In the genomic region with DNA sequence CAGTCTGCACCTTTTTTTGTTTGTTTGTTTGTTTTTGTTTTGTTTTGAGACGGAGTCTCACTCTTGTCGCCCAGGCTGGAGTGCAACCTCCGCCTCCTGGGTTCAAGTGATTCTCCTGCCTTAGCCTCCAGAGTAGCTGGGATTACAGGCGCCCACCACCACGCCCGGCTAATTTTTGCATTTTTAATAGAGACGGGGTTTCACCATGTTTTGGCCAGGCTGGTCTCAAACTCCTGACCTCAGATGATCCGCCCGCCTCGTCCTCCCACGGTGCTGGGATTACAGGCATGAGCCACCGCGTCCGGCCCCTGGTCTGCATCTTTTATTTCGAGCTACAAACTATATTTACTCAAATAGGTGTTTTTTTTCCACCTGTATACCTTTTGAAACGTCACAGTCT, we compare ENCODE assay signal across 8 cellular contexts. TPM values are rescaled to one million over a fixed set of nuclear protein-coding genes. Genes with fewer than 3 reads are reported as not detected.
DNase-seq lines count a peak whose midpoint lies in the region; ATAC-seq and TF ChIP-seq lines count a peak whose summit lies in the region.
"Not testable (repeated sequence)": the region's sequence is repeated elsewhere in the genome, so short reads cannot be mapped to it uniquely, and the experiment has no call there.
"Had no signal": no experiment of that assay in that cellular context is flagged by ENCODE, and none has a peak within 500 bp of the region (broad histone marks: within the 10 kb centered on the region; RNA-seq: fewer than 3 reads in every experiment).

No MANE protein-coding gene starts in this region.

- H3K9ac ChIP-seq in ES-I3 (ENCODE audit: low read depth, low read length): peak overlapping the region; percentile 89
- H3K9ac ChIP-seq in mammary epithelial cell (ENCODE audit: insufficient read depth, low read length): peak overlapping the region; percentile 89
- peak overlapping the region; percentile 93 for H3K9ac ChIP-seq in skeletal muscle satellite cell (ENCODE audit: low read depth, low read length)

- peaks cover 40% of the 10 kb centered on the region for H3K4me1 Mint-ChIP-seq in activated CD4-positive, alpha-beta T cell treated with anti-CD3 and anti-CD28 coated beads, Interleukin-2, amount 10 ng/mL, durations not matched to agents 7 days and 5 days
- H3K4me1 Mint-ChIP-seq in glutamatergic neuron (ENCODE audit: low read depth, unreplicated experiment): not testable (repeated sequence)

- in situ Hi-C loops in mammary epithelial cell (cut with MboI; ENCODE audit: low sequenced_read_pairs in 2 of 2): loop anchor here in 1 of 2 donors (25.0 kb wide), 1 partner anchor 283 kb away; the partner anchor contains the start of gene SLC30A5

- intact Hi-C loops in mammary epithelial cell (cut with micrococcal nuclease); mucosa of descending colon (cut with DNase I, micrococcal nuclease): not testable (repeated sequence)

- H3K36me3 Mint-ChIP-seq in activated CD4-positive, alpha-beta T cell treated with anti-CD3 and anti-CD28 coated beads, Interleukin-2, amount 10 ng/mL, durations not matched to agents 7 days and 5 days (ENCODE audit: low read depth): peaks cover 17% of the 10 kb centered on the region
- not testable (repeated sequence) for H3K36me3 Mint-ChIP-seq in glutamatergic neuron (ENCODE audit: unreplicated experiment)

- not testable (repeated sequence) for BruUV-seq in mammary epithelial cell (replicated peaks; lab: Mats Ljungman, UMichigan)

- not testable (repeated sequence) for H3K27me3 ChIP-seq in mammary epithelial cell (ENCODE audit: insufficient read depth, low read length); skeletal muscle satellite cell (ENCODE audit: control insufficient read depth, insufficient read depth, low read length)

- H3K4me3 Mint-ChIP-seq in activated CD4-positive, alpha-beta T cell treated with anti-CD3 and anti-CD28 coated beads, Interleukin-2, amount 10 ng/mL, durations not matched to agents 7 days and 5 days: peak overlapping the region; percentile 95
- peak overlapping the region; percentile 95 for H3K4me3 Mint-ChIP-seq in glutamatergic neuron (ENCODE audit: unreplicated experiment)

- H3K4me2 ChIP-seq in mammary epithelial cell (ENCODE audit: insufficient read depth, low read depth, low read length): peak overlapping the region; percentile 94
- H3K4me2 ChIP-seq in skeletal muscle satellite cell (ENCODE audit: low read length): peak overlapping the region; percentile 83

- H4K20me1 ChIP-seq in mammary epithelial cell (ENCODE audit: insufficient read depth, low read length): not testable (repeated sequence)

- ATAC-seq in mucosa of descending colon: not testable (repeated sequence)

- not testable (repeated sequence) for H3K9me3 Mint-ChIP-seq in activated CD4-positive, alpha-beta T cell treated with anti-CD3 and anti-CD28 coated beads, Interleukin-2, amount 10 ng/mL, durations not matched to agents 7 days and 5 days; glutamatergic neuron (ENCODE audit: unreplicated experiment)

- peak overlapping the region; percentile 99 for H2AFZ ChIP-seq in mammary epithelial cell (ENCODE audit: low read depth, low read length)

- H3K4me1 ChIP-seq in ES-I3 (ENCODE audit: insufficient read depth, low read length); mammary epithelial cell (ENCODE audit: insufficient read depth, low read length): not testable (repeated sequence)
- H3K4me1 ChIP-seq in mucosa of descending colon (ENCODE audit: low read depth) (peaks cover 31% of the 10 kb centered on the region), skeletal muscle satellite cell (ENCODE audit: control insufficient read depth, insufficient read depth, low read length) (peaks cover 18% of the 10 kb centered on the region)

- not testable (repeated sequence) for H3K36me3 ChIP-seq in ES-I3 (ENCODE audit: insufficient read depth, low read length); mucosa of descending colon (ENCODE audit: low read depth)
- H3K36me3 ChIP-seq in mammary epithelial cell (ENCODE audit: insufficient read depth, low read length) (peaks cover 16% of the 10 kb centered on the region), skeletal muscle satellite cell (ENCODE audit: insufficient read depth, low read length) (peaks cover 24% of the 10 kb centered on the region)

- H3K9me3 ChIP-seq in ES-I3 (ENCODE audit: control insufficient read depth, insufficient read depth, low read length); mammary epithelial cell (replicated peaks; ENCODE audit: insufficient read depth, low read length); mucosa of descending colon; skeletal muscle satellite cell (replicated peaks; ENCODE audit: low read length): not testable (repeated sequence)

- peak overlapping the region; percentile 89 to 100 (median 99) for H3K4me3 ChIP-seq in mammary epithelial cell (replicated peaks in 1 of 3; ENCODE audit: insufficient read depth in 1 of 3, low read depth in 2 of 3, low read length in 3 of 3)
- peak overlapping the region; percentile 66 for H3K4me3 ChIP-seq in mucosa of descending colon
- peak overlapping the region; percentile 79 for H3K4me3 ChIP-seq in skeletal muscle satellite cell (ENCODE audit: low read length)

- dilution Hi-C loops in mammary epithelial cell (cut with HindIII; ENCODE audit: low sequenced_read_pairs): not testable (repeated sequence)

- peak; percentile 20 for DNase-seq in NCI-H69 (lab: John Stamatoyannopoulos, UW)
- DNase-seq in activated CD4-positive, alpha-beta T cell treated with anti-CD3 and anti-CD28 coated beads, Interleukin-2, amount 10 ng/mL, durations not matched to agents 7 days and 5 days; mammary epithelial cell; glutamatergic neuron: not testable (repeated sequence)
- peak in 2 of 3 donors; percentile 9 to 42 for DNase-seq in mucosa of descending colon

- TF ChIP-seq CTCF in mammary epithelial cell (conservative IDR thresholded peaks at IDR 0.05 in 1 of 2, IDR thresholded peaks at IDR 0.05 in 1 of 2; ENCODE audit: extremely low read depth in 1 of 2, insufficient read depth in 1 of 2, low read depth in 1 of 2, low read length in 2 of 2); glutamatergic neuron (IDR thresholded peaks at IDR 0.05; ENCODE audit: partially characterized antibody, unreplicated experiment); mucosa of descending colon (IDR thresholded peaks at IDR 0.05): not testable (repeated sequence)

- H3K27ac Mint-ChIP-seq in activated CD4-positive, alpha-beta T cell treated with anti-CD3 and anti-CD28 coated beads, Interleukin-2, amount 10 ng/mL, durations not matched to agents 7 days and 5 days: peak overlapping the region; percentile 99
- H3K27ac Mint-ChIP-seq in glutamatergic neuron (ENCODE audit: unreplicated experiment): peak overlapping the region; percentile 93

- H3K27me3 Mint-ChIP-seq in activated CD4-positive, alpha-beta T cell treated with anti-CD3 and anti-CD28 coated beads, Interleukin-2, amount 10 ng/mL, durations not matched to agents 7 days and 5 days; glutamatergic neuron (ENCODE audit: unreplicated experiment): not testable (repeated sequence)

- peak overlapping the region; percentile 91 for H3K27ac ChIP-seq in mammary epithelial cell (ENCODE audit: insufficient read depth, low read depth, low read length)

- 2% methylated on average over 16 of the region's 16 CpGs for WGBS in mammary epithelial cell (ENCODE audit: low coverage, missing lambda C conversion rate)

- POLR2A ChIA-PET in activated CD4-positive, alpha-beta T cell treated with anti-CD3 and anti-CD28 coated beads, Interleukin-2, amount 10 ng/mL, durations not matched to agents 7 days and 5 days (lab: Charles Lee): not testable (repeated sequence)

- CTCF ChIA-PET in activated CD4-positive, alpha-beta T cell treated with anti-CD3 and anti-CD28 coated beads, Interleukin-2, amount 10 ng/mL, durations not matched to agents 7 days and 5 days (lab: Charles Lee): interaction anchor here (0.6 to 1.4 kb wide), 3 partner anchors 9 to 277 kb away, joined by 3 to 4 read pairs (median 4); partner anchors contain the start of gene SLC30A5
- CTCF ChIA-PET in mammary epithelial cell (lab: Charles Lee; ENCODE audit: low non-redundant PET): not testable (repeated sequence)

- peaks cover 65% of the 10 kb centered on the region for H3K79me2 ChIP-seq in mammary epithelial cell (ENCODE audit: insufficient read depth, low read length)

RNA-seq across cellular contexts. Expression of gene RAD17, which starts 0.7 kb away (rescaled TPM):
- total RNA-seq in activated CD4-positive, alpha-beta T cell treated with anti-CD3 and anti-CD28 coated beads, Interleukin-2, amount 10 ng/mL, durations not matched to agents 7 days and 5 days: 10 to 100 TPM; 23.6 to 26.8 TPM
- 10 to 100 TPM; 21.5 to 23.3 TPM for total RNA-seq in mammary epithelial cell
- 8.7 TPM for polyA plus RNA-seq in mammary epithelial cell
- 12.4 TPM for polyA minus RNA-seq in mammary epithelial cell
- total RNA-seq in glutamatergic neuron (ENCODE audit: unreplicated experiment): 37.5 TPM
- total RNA-seq in mucosa of descending colon: 10 to 100 TPM; 15.8 to 20.9 (median 17.6) TPM
- total RNA-seq in skeletal muscle satellite cell (2012; rRNA removed): 11.8 and 16.2 TPM in 2 replicates

RNA-seq across cellular contexts. Expression of gene AK6, which starts 1.0 kb away (rescaled TPM):
- total RNA-seq in activated CD4-positive, alpha-beta T cell treated with anti-CD3 and anti-CD28 coated beads, Interleukin-2, amount 10 ng/mL, durations not matched to agents 7 days and 5 days: 10 to 100 TPM; 26.7 to 33.3 TPM
- total RNA-seq in mammary epithelial cell (10 to 100 TPM; 14.0 to 38.5 TPM), glutamatergic neuron (ENCODE audit: unreplicated experiment) (17.6 TPM), mucosa of descending colon (10 to 100 TPM; 21.4 to 35.8 (median 28.5) TPM)
- 17.5 TPM for polyA plus RNA-seq in mammary epithelial cell
- 5.8 TPM for polyA minus RNA-seq in mammary epithelial cell
- 35.8 and 41.1 TPM in 2 replicates for total RNA-seq in skeletal muscle satellite cell (2012; rRNA removed)

RNA-seq across cellular contexts. Expression of gene TAF9, which starts 1.0 kb away (rescaled TPM):
- 10 to 100 TPM; 53.7 to 61.4 TPM for total RNA-seq in activated CD4-positive, alpha-beta T cell treated with anti-CD3 and anti-CD28 coated beads, Interleukin-2, amount 10 ng/mL, durations not matched to agents 7 days and 5 days
- 100 to 1,000 TPM in 1 of 2 donors, 10 to 100 TPM in 1; 84.0 to 105 TPM for total RNA-seq in mammary epithelial cell
- polyA plus RNA-seq in mammary epithelial cell: 121 TPM
- polyA minus RNA-seq in mammary epithelial cell: 68.3 TPM
- total RNA-seq in glutamatergic neuron (ENCODE audit: unreplicated experiment): 79.0 TPM
- 10 to 100 TPM; 36.5 to 47.7 (median 36.8) TPM for total RNA-seq in mucosa of descending colon
- 87.2 and 88.5 TPM in 2 replicates for total RNA-seq in skeletal muscle satellite cell (2012; rRNA removed)

RNA-seq across cellular contexts. Expression of gene CCDC125, which starts 37.7 kb away (rescaled TPM):
- 1 to 10 TPM; 8.2 to 8.8 TPM for total RNA-seq in activated CD4-positive, alpha-beta T cell treated with anti-CD3 and anti-CD28 coated beads, Interleukin-2, amount 10 ng/mL, durations not matched to agents 7 days and 5 days
- total RNA-seq in mammary epithelial cell: 1 to 10 TPM; 5.2 to 6.6 TPM
- polyA plus RNA-seq in mammary epithelial cell: 1.9 TPM
- polyA minus RNA-seq in mammary epithelial cell: 4.2 TPM
- total RNA-seq in glutamatergic neuron (ENCODE audit: unreplicated experiment): 4.3 TPM
- total RNA-seq in mucosa of descending colon: 10 to 100 TPM; 15.9 to 25.4 (median 24.2) TPM
- 2.0 and 6.8 TPM in 2 replicates for total RNA-seq in skeletal muscle satellite cell (2012; rRNA removed)
- total RNA-seq: G401 had no signal

RNA-seq across cellular contexts. Expression of gene MARVELD2, which starts 44.6 kb away (rescaled TPM):
- total RNA-seq in activated CD4-positive, alpha-beta T cell treated with anti-CD3 and anti-CD28 coated beads, Interleukin-2, amount 10 ng/mL, durations not matched to agents 7 days and 5 days: under 1 TPM; 0.07 to 0.17 TPM
- 10 to 100 TPM; 35.3 to 52.0 TPM for total RNA-seq in mammary epithelial cell
- polyA plus RNA-seq in mammary epithelial cell: 26.6 TPM
- 41.7 TPM for polyA minus RNA-seq in mammary epithelial cell
- 1.6 TPM for total RNA-seq in glutamatergic neuron (ENCODE audit: unreplicated experiment)
- 10 to 100 TPM; 22.9 to 63.1 (median 48.0) TPM for total RNA-seq in mucosa of descending colon
- 0.25 and 0.44 TPM in 2 replicates for total RNA-seq in skeletal muscle satellite cell (2012; rRNA removed)
- total RNA-seq: G401 had no signal
